11 cellular contexts compared by ENCODE assay signal in genomic region chr2:231512222-231512621, GRCh38. TPM values are rescaled to one million over a fixed set of nuclear protein-coding genes. Genes with fewer than 3 reads are reported as not detected.
DNase-seq lines count a peak whose midpoint lies in the region; TF ChIP-seq lines count a peak whose summit lies in the region.
"Had no signal": no experiment of that assay in that cellular context is flagged by ENCODE, and none has a peak within 500 bp of the region (broad histone marks: within the 10 kb centered on the region; RNA-seq: fewer than 3 reads in every experiment).

No MANE protein-coding gene starts in this region.

- 82 to 89% methylated on average over 3 to 5 of the region's 5 CpGs for WGBS in thyroid gland, 2 donors

- peak overlapping the region; percentile 75 for H3K27ac Mint-ChIP-seq in neural crest cell (ENCODE audit: unreplicated experiment)

- no peak for TF ChIP-seq POLR2A in thyroid gland (IDR thresholded peaks at IDR 0.05)

- DNase-seq in COLO829 (ENCODE audit: low spot score) (peak; percentile 48), NCI-H2227 treated with DMSO at 0.1 percent for 48 hours (lab: John Stamatoyannopoulos, UW) (peak; percentile 66), cerebellum (ENCODE audit: low spot score) (peak; percentile 32), neural crest cell (ENCODE audit: low read depth, low spot score) (peak; percentile 23), thyroid gland (no peak), EL (no peak), DMS114 treated with DMSO at 0.1 percent for 48 hours (lab: John Stamatoyannopoulos, UW; ENCODE audit: unreplicated experiment) (no peak)
- DNase-seq in stimulated activated naive CD4-positive, alpha-beta T cell treated with Interleukin-2 at 50 U/mL for 16 hours (lab: John Stamatoyannopoulos, UW), result no peak
- DNase-seq: activated naive CD4-positive, alpha-beta T cell treated with anti-CD3 and anti-CD28 coated beads, Interleukin-2, amount 50 U/mL, for 16 hours had no signal

- H3K36me3 ChIP-seq in thyroid gland, result no peaks in the 10 kb centered on the region

- TF ChIP-seq CTCF in neural crest cell (conservative IDR thresholded peaks at IDR 0.05), result no peak
- no peak for TF ChIP-seq CTCF in thyroid gland (IDR thresholded peaks at IDR 0.05)

- no peaks in the 10 kb centered on the region for H3K9me3 ChIP-seq in thyroid gland

- no peak overlapping the region for H3K4me3 ChIP-seq in thyroid gland (replicated peaks in 1 of 3)
- H3K4me3 ChIP-seq: GM12878 had no signal

- no peaks in the 10 kb centered on the region for H3K9me3 Mint-ChIP-seq in neural crest cell

- H3K4me1 Mint-ChIP-seq in neural crest cell, result peaks cover 30% of the 10 kb centered on the region

- H3K27me3 Mint-ChIP-seq in neural crest cell (ENCODE audit: low read depth), result peaks cover under 1% of the 10 kb centered on the region

- H3K4me3 Mint-ChIP-seq in neural crest cell, result peak overlapping the region; percentile 93

- peaks cover 4 to 9% of the 10 kb centered on the region in 2 donors for H3K4me1 ChIP-seq in thyroid gland

- H3K27ac ChIP-seq in thyroid gland, result no peak overlapping the region

- intact Hi-C loops in thyroid gland (cut with DNase I), result no loop called here

- H3K36me3 Mint-ChIP-seq in neural crest cell (ENCODE audit: low read depth), result peaks cover 3% of the 10 kb centered on the region

- H3K27me3 ChIP-seq in thyroid gland, result no peaks in the 10 kb centered on the region

RNA-seq across cellular contexts. Expression of gene NMUR1, which starts 18.0 kb away (rescaled TPM):
- total RNA-seq in cerebellum, result 0.73 TPM
- total RNA-seq in neural crest cell, result not detected in 2 replicates
- total RNA-seq in thyroid gland, result under 1 TPM in 3 of 4 donors, not detected in 1; 0.11 to 0.73 (median 0.67) TPM
- total RNA-seq: NCI-H460 had no signal

RNA-seq across cellular contexts. Expression of gene NCL, which starts 47.9 kb away (rescaled TPM):
- total RNA-seq in cerebellum, result 76.1 TPM
- total RNA-seq in neural crest cell, result 999 and 1,068 TPM in 2 replicates
- 100 to 1,000 TPM in 2 of 4 donors, 10 to 100 TPM in 2; 83.9 to 126 (median 97.0) TPM for total RNA-seq in thyroid gland

Comparison
In these comparisons a context has a peak if more than half of its experiments do, and no peak if none do; other contexts are left out.
1. DNase-seq: peak in COLO829 (single experiment), NCI-H2227 treated with DMSO at 0.1 percent for 48 hours (single experiment), cerebellum (single experiment) and neural crest cell (single experiment); none in thyroid gland (0 of 2), EL (single experiment), stimulated activated naive CD4-positive, alpha-beta T cell treated with Interleukin-2 at 50 U/mL for 16 hours (single experiment) and DMS114 treated with DMSO at 0.1 percent for 48 hours (single experiment).